ENCODE assay signal across 10 cellular contexts in the genomic region with DNA sequence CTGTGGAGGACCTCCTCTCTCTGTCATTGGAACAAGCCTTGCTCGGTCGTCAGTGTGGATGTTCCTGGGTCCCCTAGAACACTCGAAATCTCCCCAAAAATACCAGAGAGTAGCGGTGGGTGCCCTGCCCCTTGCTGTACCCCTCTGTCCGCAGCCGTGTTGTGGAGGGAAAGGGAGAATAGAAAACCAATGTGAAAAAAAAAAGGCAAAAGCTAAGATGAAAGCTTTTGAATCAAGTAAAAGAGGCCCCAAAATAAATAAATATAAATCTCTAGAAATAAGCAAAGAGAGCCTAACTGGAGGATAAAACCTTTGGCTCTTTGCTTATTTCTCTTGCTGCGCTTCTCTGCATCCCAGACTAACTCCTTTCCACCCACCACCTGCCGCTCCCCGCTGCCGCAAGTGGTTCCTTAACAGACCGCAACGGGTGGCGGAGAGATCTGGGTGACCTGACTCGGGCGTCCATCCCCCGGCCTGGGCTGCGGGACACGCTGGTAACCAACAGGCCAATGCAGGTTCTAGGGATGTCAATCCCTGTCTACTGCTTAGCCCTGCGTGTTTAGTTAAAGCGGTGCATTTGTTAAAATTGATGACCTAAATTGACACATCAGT.
DNase-seq lines count a peak whose midpoint lies in the region; ATAC-seq, FAIRE-seq and TF ChIP-seq lines count a peak whose summit lies in the region.
"Had no signal": no experiment of that assay in that cellular context is flagged by ENCODE, and none has a peak within 500 bp of the region (broad histone marks: within the 10 kb centered on the region; RNA-seq: fewer than 3 reads in every experiment).

No MANE protein-coding gene starts in this region.

- H3K36me3 ChIP-seq in BJ (ENCODE audit: control insufficient read depth, insufficient read depth, low read length) (no peaks in the 10 kb centered on the region), brain microvascular endothelial cell (replicated peaks) (no peaks in the 10 kb centered on the region)

- no peak overlapping the region for H3K27ac ChIP-seq in brain microvascular endothelial cell

- POLR2A ChIA-PET in BJ (lab: Charles Lee) = no interaction called here

- TF ChIP-seq CTCF in BJ (IDR thresholded peaks at IDR 0.05; ENCODE audit: insufficient read depth, low read depth, low read length) (no peak), HFF-Myc (IDR thresholded peaks at IDR 0.05; ENCODE audit: low read depth, low read length, missing control alignments) (no peak), brain microvascular endothelial cell (IDR thresholded peaks at IDR 0.05; ENCODE audit: low read depth, low read length, missing control alignments) (no peak)

- CTCF ChIA-PET in BJ (lab: Yijun Ruan, JAX) = no interaction called here

- H3K4me3 ChIP-seq in BJ (ENCODE audit: low read depth, low read length) (peak overlapping the region; percentile 6; the same call in 1 of the 2 replicates), HFF-Myc (replicated peaks; ENCODE audit: low read depth, low read length) (peak overlapping the region; percentile 41), brain microvascular endothelial cell (ENCODE audit: low read depth, low read length) (peak overlapping the region; percentile 61)

- no peak for ATAC-seq in HG03159 (IDR thresholded peaks at IDR 0.05; ENCODE audit: unreplicated experiment)

- in situ Hi-C loops in brain microvascular endothelial cell (cut with HindIII; ENCODE audit: low pct_ligation_motif_present, low sequenced_read_pairs) = no loop called here

- H3K27me3 ChIP-seq in BJ (ENCODE audit: control insufficient read depth, insufficient read depth, low read length) = peaks cover 16% of the 10 kb centered on the region
- H3K27me3 ChIP-seq in brain microvascular endothelial cell (replicated peaks) = peaks cover 2% of the 10 kb centered on the region

- no peak for DNase-seq in BJ (ENCODE audit: low read depth)
- DNase-seq in HFF-Myc (ENCODE audit: extremely low read depth, low read depth) = no peak
- no peak for DNase-seq in brain microvascular endothelial cell
- peak; percentile 36 for DNase-seq in myocyte (ENCODE audit: low read depth)
- no peak for DNase-seq in AG08395 (ENCODE audit: low spot score)
- DNase-seq in A172 (ENCODE audit: low spot score) = no peak
- DNase-seq in GM19239 (ENCODE audit: insufficient read length, low spot score) = no peak
- DNase-seq: NCI-H187 treated with DMSO at 0.1 percent for 48 hours; stimulated activated CD4-positive, alpha-beta T cell treated with anti-CD3 and anti-CD28 coated beads, Interleukin-4, amount 100 ng/mL, for 24 hours had no signal

- no peak for FAIRE-seq in GM19239 (lab: Jason Lieb, UNC)

Comparison
In these comparisons a context has a peak if more than half of its experiments do, and no peak if none do; other contexts are left out.
1. H3K4me3 ChIP-seq: peak in every context shown above with its lines; median percentile 61 in brain microvascular endothelial cell; 41 in HFF-Myc; 6 in BJ.